In the genomic region with DNA sequence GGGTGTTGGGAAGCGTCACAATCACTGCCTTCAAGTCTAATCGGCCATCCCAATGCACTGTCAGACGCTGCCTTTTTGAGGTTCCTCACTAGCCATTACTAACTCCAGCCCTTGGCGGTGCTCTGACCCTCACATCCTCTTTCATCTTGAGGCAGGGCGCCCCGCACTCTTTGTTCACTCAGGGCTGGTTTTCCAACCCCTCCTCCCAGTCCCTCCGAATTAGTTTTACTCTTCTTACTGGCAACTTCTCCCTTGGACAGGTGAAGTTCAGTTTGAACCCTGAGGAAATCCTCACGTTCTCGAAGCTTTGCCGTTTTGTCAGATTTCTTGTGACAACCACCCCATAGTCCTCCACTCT, we compare ENCODE assay signal across 7 cellular contexts. TPM values are rescaled to one million over a fixed set of nuclear protein-coding genes. Genes with fewer than 3 reads are reported as not detected.
DNase-seq lines count a peak whose midpoint lies in the region; ATAC-seq and TF ChIP-seq lines count a peak whose summit lies in the region.

No MANE protein-coding gene starts in this region.

- no peaks in the 10 kb centered on the region for H3K9me3 Mint-ChIP-seq in natural killer cell

- TF ChIP-seq CTCF in natural killer cell (IDR thresholded peaks at IDR 0.05): no peak

- H3K9me3 ChIP-seq in HUES64 (ENCODE audit: insufficient read depth, low read depth, low read length): no peaks in the 10 kb centered on the region

- peak overlapping the region; percentile 95 to 99 for H3K27ac Mint-ChIP-seq in natural killer cell

- H3K36me3 ChIP-seq in HUES64 (ENCODE audit: insufficient read depth, low read length): peaks cover 35% of the 10 kb centered on the region

- peak; percentile 1 for ATAC-seq in GM18873 (IDR thresholded peaks at IDR 0.05; ENCODE audit: low FRiP score, unreplicated experiment)
- ATAC-seq in natural killer cell: no peak

- DNase-seq in caudate nucleus (lab: John Stamatoyannopoulos, UW) (peak in 2 of 61 donors; percentile 38 to 46), natural killer cell (no peak), NCI-H748 (lab: John Stamatoyannopoulos, UW; ENCODE audit: unreplicated experiment) (no peak), NCI-H146 treated with DMSO at 0.1 percent for 48 hours (lab: John Stamatoyannopoulos, UW; ENCODE audit: unreplicated experiment) (no peak)
- DNase-seq in activated CD4-positive, CD25-positive, alpha-beta regulatory T cell treated with anti-CD3 and anti-CD28 coated beads, Interleukin-2, amount 50 U/mL, for 72 hours: no peak

- H3K36me3 Mint-ChIP-seq in natural killer cell: peaks cover 4% of the 10 kb centered on the region

- no peaks in the 10 kb centered on the region for H3K27me3 ChIP-seq in HUES64 (ENCODE audit: insufficient read depth, low read length)

- H3K4me3 ChIP-seq in HUES64 (ENCODE audit: low read length): peak overlapping the region; percentile 83

- H3K9ac ChIP-seq in HUES64 (ENCODE audit: low read depth, low read length): peak overlapping the region; percentile 64

- peaks cover 17% of the 10 kb centered on the region for H3K4me1 ChIP-seq in HUES64 (ENCODE audit: insufficient read depth, low read length)

- H3K4me3 Mint-ChIP-seq in natural killer cell: peak overlapping the region; percentile 98

- H3K27ac ChIP-seq in HUES64 (ENCODE audit: low read depth, low read length) (peak overlapping the region; percentile 71), caudate nucleus (ENCODE audit: low read depth, low read length) (peak overlapping the region; percentile 91)

- 20% methylated on average over 10 of the region's 10 CpGs for WGBS in HUES64

- intact Hi-C loops in natural killer cell (cut with micrococcal nuclease): loop anchor here (1.0 to 5.0 kb wide), 10 partner anchors 8 to 346 kb away; a partner anchor contains a TSS

- peaks cover 33 to 35% of the 10 kb centered on the region in 2 donors for H3K4me1 Mint-ChIP-seq in natural killer cell

- H3K27me3 Mint-ChIP-seq in natural killer cell (ENCODE audit: low read depth in 2 of 2): no peaks in the 10 kb centered on the region

RNA-seq across cellular contexts. Expression of a gene that starts 0.6 kb away (rescaled TPM):
- polyA plus RNA-seq in HUES64 (2013, experiment 1 of 2): 3.6 TPM
- 3.9 TPM for polyA plus RNA-seq in HUES64 (2013, experiment 2 of 2)
- 10 to 100 TPM; 12.0 to 24.3 (median 16.2) TPM for total RNA-seq in natural killer cell

RNA-seq across cellular contexts. Expression of a gene that starts 2.2 kb away (rescaled TPM):
- 4,327 TPM for polyA plus RNA-seq in HUES64 (2013, experiment 1 of 2)
- polyA plus RNA-seq in HUES64 (2013, experiment 2 of 2): 4,532 TPM
- total RNA-seq in natural killer cell: 1,000 to 10,000 TPM; 2,342 to 3,083 (median 3,009) TPM

RNA-seq across cellular contexts. Expression of a gene that starts 9.4 kb away (rescaled TPM):
- 72.0 TPM for polyA plus RNA-seq in HUES64 (2013, experiment 1 of 2)
- polyA plus RNA-seq in HUES64 (2013, experiment 2 of 2): 70.5 TPM
- 100 to 1,000 TPM; 198 to 215 (median 199) TPM for total RNA-seq in natural killer cell

RNA-seq across cellular contexts. Expression of a gene that starts 14.3 kb away (rescaled TPM):
- 241 TPM for polyA plus RNA-seq in HUES64 (2013, experiment 1 of 2)
- 231 TPM for polyA plus RNA-seq in HUES64 (2013, experiment 2 of 2)
- 10 to 100 TPM; 78.5 to 86.4 (median 79.7) TPM for total RNA-seq in natural killer cell

RNA-seq across cellular contexts. Expression of a gene that starts 33.7 kb away (rescaled TPM):
- 119 TPM for polyA plus RNA-seq in HUES64 (2013, experiment 1 of 2)
- 134 TPM for polyA plus RNA-seq in HUES64 (2013, experiment 2 of 2)
- 1 to 10 TPM; 6.7 to 8.9 (median 7.4) TPM for total RNA-seq in natural killer cell
